In genomic region chr11:113645593-113646349, GRCh38 we compare ENCODE assay signal across 25 cellular contexts.
"Had no signal": no experiment of that assay in that cellular context is flagged by ENCODE, and none has a peak within 500 bp of the region (broad histone marks: within the 10 kb centered on the region; RNA-seq: fewer than 3 reads in every experiment).

No MANE protein-coding gene starts in this region.

- H3K27ac ChIP-seq: adrenal gland, breast epithelium, SK-N-MC, VCaP had no signal

- H3K9me3 ChIP-seq: adrenal gland had no signal

- FAIRE-seq: TTC549 had no signal

- H3K4me1 ChIP-seq: adrenal gland, breast epithelium had no signal

- DNase-seq: activated CD4-positive, alpha-beta memory T cell treated with anti-CD3 and anti-CD28 coated beads for 36 hours; activated CD4-positive, alpha-beta T cell treated with anti-CD3 and anti-CD28 coated beads, Interleukin-2, amount 10 ng/mL, durations not matched to agents 7 days and 5 days; activated CD4-positive, CD25-positive, alpha-beta regulatory T cell; activated CD8-positive, alpha-beta memory T cell treated with anti-CD3 and anti-CD28 coated beads for 24 hours; activated naive CD4-positive, alpha-beta T cell treated with anti-CD3 and anti-CD28 coated beads, Interleukin-2, amount 50 U/mL, for 16 hours; activated naive CD8-positive, alpha-beta T cell treated with anti-CD3 and anti-CD28 coated beads, Interleukin-2, amount 10 ng/mL, durations not matched to agents 7 days and 5 days; activated T-cell treated with anti-CD3 and anti-CD28 coated beads, Interleukin-2, amount 50 U/mL, for 72 hours; adrenal gland; aorta; central memory CD4-positive, alpha-beta T cell; NCI-H1092; NCI-H1694; NCI-H2029; NCI-H2227 treated with DMSO at 0.1 percent for 48 hours; NCI-H526; NCI-H82; RPMI8226; T-cell; T-helper 2 cell; T1000 had no signal

- H3K36me3 ChIP-seq: adrenal gland, breast epithelium had no signal

- H3K27me3 ChIP-seq: adrenal gland, breast epithelium had no signal

- H3K4me3 ChIP-seq: adrenal gland, breast epithelium, SK-N-MC had no signal

- ATAC-seq: activated T-cell treated with anti-CD3 and anti-CD28 coated beads, Interleukin-2, amount 50 U/mL, for 72 hours; Right ventricle myocardium inferior; T-cell had no signal
